8 cellular contexts compared by ENCODE assay signal in the genomic region with DNA sequence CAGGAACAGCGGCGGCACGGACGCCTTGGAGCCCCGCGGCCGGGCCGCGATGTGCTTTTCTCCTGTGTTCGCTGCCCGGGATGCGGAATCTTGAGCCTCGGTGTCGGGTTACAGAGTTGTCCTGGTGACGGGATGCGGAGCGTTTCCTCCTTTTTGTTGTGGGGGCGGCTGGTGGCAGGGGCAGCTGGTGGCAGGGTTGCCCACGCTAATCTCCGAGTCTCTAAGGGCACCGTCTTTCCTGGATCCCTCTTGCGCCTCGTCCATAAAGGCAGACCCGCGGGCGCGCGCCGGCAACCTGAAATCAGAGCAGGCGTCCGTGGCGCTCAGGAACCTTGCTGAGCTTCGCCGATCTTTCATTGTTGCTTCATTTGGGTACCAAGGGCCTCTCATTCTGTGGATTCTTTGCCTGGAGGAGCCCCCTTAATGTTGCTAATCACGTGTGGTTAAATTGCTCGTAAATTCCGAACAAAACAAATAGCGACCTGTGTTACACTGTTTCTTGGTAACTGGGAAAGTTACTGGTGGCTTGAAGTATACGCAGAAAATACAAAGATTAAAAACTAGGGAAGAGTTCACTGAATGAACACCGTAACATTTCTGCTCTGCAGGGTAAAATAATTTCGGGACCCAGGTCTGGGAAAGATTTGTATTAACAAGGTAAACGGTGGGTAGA. TPM values are rescaled to one million over a fixed set of nuclear protein-coding genes. Genes with fewer than 3 reads are reported as not detected.
DNase-seq lines count a peak whose midpoint lies in the region; ATAC-seq and TF ChIP-seq lines count a peak whose summit lies in the region.

No MANE protein-coding gene starts in this region.

- dilution Hi-C loops in mammary epithelial cell (cut with HindIII; ENCODE audit: low sequenced_read_pairs), result no loop called here

- TF ChIP-seq CTCF in mammary epithelial cell (conservative IDR thresholded peaks at IDR 0.05 in 1 of 2, IDR thresholded peaks at IDR 0.05 in 1 of 2; ENCODE audit: extremely low read depth in 1 of 2, insufficient read depth in 1 of 2, low read depth in 1 of 2, low read length in 2 of 2), result no peak

- peak overlapping the region; percentile 71 for H3K27ac ChIP-seq in mammary epithelial cell (ENCODE audit: insufficient read depth, low read depth, low read length)
- peak overlapping the region; percentile 78 for H3K27ac ChIP-seq in iPS-20b (ENCODE audit: low read length)

- peaks cover 13% of the 10 kb centered on the region for H3K4me1 Mint-ChIP-seq in T-helper 2 cell treated with Interferon-gamma antibody and Interleukin-4, amounts not matched to agents 5 μg/mL and 100 μg/mL, for 36 hours (ENCODE audit: low read depth)

- peaks cover 67% of the 10 kb centered on the region for H3K27me3 Mint-ChIP-seq in T-helper 2 cell treated with Interferon-gamma antibody and Interleukin-4, amounts not matched to agents 5 μg/mL and 100 μg/mL, for 36 hours (ENCODE audit: low read depth)

- peak; percentile 10 for ATAC-seq in GM21723 (IDR thresholded peaks at IDR 0.05; ENCODE audit: unreplicated experiment)
- ATAC-seq in GM21737 (IDR thresholded peaks at IDR 0.05; ENCODE audit: unreplicated experiment), result no peak

- in situ Hi-C loops in mammary epithelial cell (cut with MboI; ENCODE audit: low sequenced_read_pairs in 2 of 2), result loop anchor here (10.0 to 25.0 kb wide), 3 partner anchors 213 to 566 kb away; a partner anchor contains a TSS

- H3K4me1 ChIP-seq in mammary epithelial cell (ENCODE audit: insufficient read depth, low read length), result peaks cover 19% of the 10 kb centered on the region
- peaks cover 21% of the 10 kb centered on the region; the same call in 1 of the 2 replicates for H3K4me1 ChIP-seq in iPS-20b (ENCODE audit: insufficient read depth, low read length)
- peaks cover 23% of the 10 kb centered on the region for H3K4me1 ChIP-seq in skeletal muscle satellite cell (ENCODE audit: control insufficient read depth, insufficient read depth, low read length)

- H3K79me2 ChIP-seq in mammary epithelial cell (ENCODE audit: insufficient read depth, low read length), result peaks cover 56% of the 10 kb centered on the region

- peak overlapping the region; percentile 79 for H3K4me2 ChIP-seq in mammary epithelial cell (ENCODE audit: insufficient read depth, low read depth, low read length)
- peak overlapping the region; percentile 92 for H3K4me2 ChIP-seq in skeletal muscle satellite cell (ENCODE audit: low read length)

- H3K27me3 ChIP-seq in mammary epithelial cell (ENCODE audit: insufficient read depth, low read length) (no peaks in the 10 kb centered on the region), iPS-20b (ENCODE audit: insufficient read depth, low read length) (no peaks in the 10 kb centered on the region), skeletal muscle satellite cell (ENCODE audit: control insufficient read depth, insufficient read depth, low read length) (no peaks in the 10 kb centered on the region)

- H3K9me3 Mint-ChIP-seq in T-helper 2 cell treated with Interferon-gamma antibody and Interleukin-4, amounts not matched to agents 5 μg/mL and 100 μg/mL, for 36 hours, result no peaks in the 10 kb centered on the region

- peak overlapping the region; percentile 89 for H3K9ac ChIP-seq in mammary epithelial cell (ENCODE audit: insufficient read depth, low read length)
- H3K9ac ChIP-seq in iPS-20b (ENCODE audit: low read depth, low read length), result peak overlapping the region; percentile 86
- H3K9ac ChIP-seq in skeletal muscle satellite cell (ENCODE audit: low read depth, low read length), result peak overlapping the region; percentile 93

- H3K36me3 ChIP-seq in mammary epithelial cell (ENCODE audit: insufficient read depth, low read length) (peaks cover 7% of the 10 kb centered on the region), iPS-20b (ENCODE audit: insufficient read depth, low read depth, low read length) (peaks cover 20% of the 10 kb centered on the region), skeletal muscle satellite cell (ENCODE audit: insufficient read depth, low read length) (peaks cover 9% of the 10 kb centered on the region)

- intact Hi-C loops in mammary epithelial cell (cut with micrococcal nuclease), result loop anchor here (1.0 kb wide), 1 partner anchor 110 kb away; no protein-coding TSS in a partner anchor

- H3K9me3 ChIP-seq in mammary epithelial cell (replicated peaks; ENCODE audit: insufficient read depth, low read length), result no peaks in the 10 kb centered on the region
- H3K9me3 ChIP-seq in iPS-20b (ENCODE audit: insufficient read depth, low read depth, low read length), result no peaks in the 10 kb centered on the region
- H3K9me3 ChIP-seq in skeletal muscle satellite cell (replicated peaks; ENCODE audit: low read length), result no peaks in the 10 kb centered on the region

- no peaks in the 10 kb centered on the region for H4K20me1 ChIP-seq in mammary epithelial cell (ENCODE audit: insufficient read depth, low read length)

- CTCF ChIA-PET in mammary epithelial cell (lab: Charles Lee; ENCODE audit: low non-redundant PET), result interaction anchor here (0.6 kb wide), 1 partner anchor 47 kb away, joined by 3 read pairs; no protein-coding TSS in a partner anchor

- DNase-seq in CD1c-positive myeloid dendritic cell (ENCODE audit: extremely low spot score) (peak; percentile 73), NCI-H1105 treated with DMSO at 0.1 percent for 48 hours (lab: John Stamatoyannopoulos, UW) (peak; percentile 95), mammary epithelial cell (no peak)
- peak; percentile 16 for DNase-seq in T-helper 2 cell treated with Interferon-gamma antibody and Interleukin-4, amounts not matched to agents 5 μg/mL and 100 μg/mL, for 36 hours (ENCODE audit: low spot score)

- TSS peak; percentile 27 for BruUV-seq in mammary epithelial cell (replicated peaks; lab: Mats Ljungman, UMichigan)

- peak overlapping the region; percentile 88 for H3K4me3 Mint-ChIP-seq in T-helper 2 cell treated with Interferon-gamma antibody and Interleukin-4, amounts not matched to agents 5 μg/mL and 100 μg/mL, for 36 hours

- 2% methylated on average over 13 of the region's 42 CpGs for WGBS in mammary epithelial cell (ENCODE audit: low coverage, missing lambda C conversion rate)

- H3K4me3 ChIP-seq in mammary epithelial cell (replicated peaks in 1 of 3; ENCODE audit: insufficient read depth in 1 of 3, low read depth in 2 of 3, low read length in 3 of 3) (peak overlapping the region; percentile 86 to 94 (median 88)), iPS-20b (ENCODE audit: low read length) (peak overlapping the region; percentile 92), skeletal muscle satellite cell (ENCODE audit: low read length) (peak overlapping the region; percentile 71)

- peaks cover 1% of the 10 kb centered on the region for H3K36me3 Mint-ChIP-seq in T-helper 2 cell treated with Interferon-gamma antibody and Interleukin-4, amounts not matched to agents 5 μg/mL and 100 μg/mL, for 36 hours (ENCODE audit: low read depth)

- no peak overlapping the region for H3K27ac Mint-ChIP-seq in T-helper 2 cell treated with Interferon-gamma antibody and Interleukin-4, amounts not matched to agents 5 μg/mL and 100 μg/mL, for 36 hours

- H2AFZ ChIP-seq in mammary epithelial cell (ENCODE audit: low read depth, low read length), result peak overlapping the region; percentile 97

RNA-seq across cellular contexts. Expression of a gene that starts 0.8 kb away (rescaled TPM):
- 100 to 1,000 TPM; 207 to 217 TPM for total RNA-seq in mammary epithelial cell
- 271 TPM for polyA plus RNA-seq in mammary epithelial cell
- 162 TPM for polyA minus RNA-seq in mammary epithelial cell
- 198 and 201 TPM in 2 replicates for total RNA-seq in skeletal muscle satellite cell (2012; rRNA removed)
